ENCODE assay signal across 8 cellular contexts in the genomic region with DNA sequence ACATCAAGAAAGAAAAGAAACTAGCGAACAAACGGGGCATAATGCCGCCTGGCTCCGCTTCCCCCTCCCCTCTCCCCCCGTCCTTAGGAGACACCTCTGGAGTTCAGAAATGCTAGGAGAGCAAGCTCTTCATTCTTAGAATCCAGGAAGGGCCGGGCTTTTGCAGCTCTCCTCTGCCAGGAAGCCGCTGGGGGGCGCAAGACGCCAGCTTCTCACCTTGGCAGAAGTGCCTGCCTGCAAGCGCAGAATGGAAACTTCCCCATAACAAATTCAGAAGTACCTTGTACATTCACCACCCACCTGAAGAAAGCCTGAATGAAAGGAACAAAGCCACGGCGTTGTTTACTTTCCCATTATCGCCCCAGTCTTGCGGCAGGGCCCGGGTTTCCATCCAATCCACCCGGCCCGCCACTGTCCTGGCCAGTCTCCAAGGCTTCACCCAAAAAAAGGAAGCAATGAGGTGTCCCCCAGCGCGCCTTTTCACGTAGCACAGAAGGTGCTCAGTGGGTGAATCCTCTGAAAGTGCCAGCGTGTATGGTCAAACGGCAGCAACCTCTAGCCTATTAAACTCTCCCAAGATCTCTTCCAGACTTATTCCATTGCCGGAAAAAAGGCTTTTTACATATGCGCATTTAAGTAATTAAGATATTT. TPM values are rescaled to one million over a fixed set of nuclear protein-coding genes. Genes with fewer than 3 reads are reported as not detected.
DNase-seq lines count a peak whose midpoint lies in the region; ATAC-seq and TF ChIP-seq lines count a peak whose summit lies in the region.

No MANE protein-coding gene starts in this region.

- peak overlapping the region; percentile 84 to 97 for H3K27ac ChIP-seq in coronary artery

- peaks cover 17% of the 10 kb centered on the region for H3K27me3 Mint-ChIP-seq in activated CD4-positive, alpha-beta T cell treated with anti-CD3 and anti-CD28 coated beads, Interleukin-2, amount 10 ng/mL, durations not matched to agents 24 days and 14 days

- no peaks in the 10 kb centered on the region for H3K9me3 Mint-ChIP-seq in activated CD4-positive, alpha-beta T cell treated with anti-CD3 and anti-CD28 coated beads, Interleukin-2, amount 10 ng/mL, durations not matched to agents 24 days and 14 days

- H3K4me3 ChIP-seq in coronary artery: peak overlapping the region; percentile 95

- peaks cover 32% of the 10 kb centered on the region for H3K4me1 Mint-ChIP-seq in activated CD4-positive, alpha-beta T cell treated with anti-CD3 and anti-CD28 coated beads, Interleukin-2, amount 10 ng/mL, durations not matched to agents 24 days and 14 days

- H3K27ac Mint-ChIP-seq in activated CD4-positive, alpha-beta T cell treated with anti-CD3 and anti-CD28 coated beads, Interleukin-2, amount 10 ng/mL, durations not matched to agents 24 days and 14 days: peak overlapping the region; percentile 89

- H3K36me3 Mint-ChIP-seq in activated CD4-positive, alpha-beta T cell treated with anti-CD3 and anti-CD28 coated beads, Interleukin-2, amount 10 ng/mL, durations not matched to agents 24 days and 14 days (ENCODE audit: low read depth): peaks cover 18% of the 10 kb centered on the region

- H3K4me3 Mint-ChIP-seq in activated CD4-positive, alpha-beta T cell treated with anti-CD3 and anti-CD28 coated beads, Interleukin-2, amount 10 ng/mL, durations not matched to agents 24 days and 14 days: peak overlapping the region; percentile 92

- intact Hi-C loops in activated CD4-positive, alpha-beta T cell treated with anti-CD3 and anti-CD28 coated beads, Interleukin-2, amount 10 ng/mL, durations not matched to agents 24 days and 14 days (cut with micrococcal nuclease): loop anchor here (1.0 kb wide), 6 partner anchors 136 to 499 kb away; no protein-coding TSS in a partner anchor

- in situ Hi-C loops in Caki2 (cut with HindIII; ENCODE audit: low pct_unique_long_range_greater_than_20kb, low sequenced_read_pairs): no loop called here

- TF ChIP-seq CTCF in coronary artery (IDR thresholded peaks at IDR 0.05): peak; percentile 87

- peak; percentile 72 for DNase-seq in Caki2 (ENCODE audit: low read depth)
- peak; percentile 96 for DNase-seq in NCI-H510A treated with DMSO at 0.1 percent for 48 hours (lab: John Stamatoyannopoulos, UW)
- DNase-seq in activated CD4-positive, alpha-beta T cell treated with anti-CD3 and anti-CD28 coated beads, Interleukin-2, amount 10 ng/mL, durations not matched to agents 24 days and 14 days: peak; percentile 97
- peak; percentile 89 for DNase-seq in coronary artery (ENCODE audit: low spot score)
- DNase-seq in left kidney (ENCODE audit: low read depth, low spot score): peak; percentile 95
- DNase-seq in stimulated activated CD4-positive, alpha-beta T cell treated with anti-CD3 and anti-CD28 coated beads, Interleukin-15, amount 100 ng/mL, for 48 hours (ENCODE audit: low read depth in 2 of 2): peak; percentile 82 to 85

- ATAC-seq in HG03103 (IDR thresholded peaks at IDR 0.05; ENCODE audit: low read depth, unreplicated experiment) (peak; percentile 37), HG02938 (IDR thresholded peaks at IDR 0.05; ENCODE audit: unreplicated experiment) (no peak)

RNA-seq across cellular contexts. Expression of gene GADD45G, which starts 1.7 kb away (rescaled TPM):
- 4.6 and 4.8 TPM in 2 replicates for total RNA-seq in Caki2 (2014; rRNA removed; shearing (Covaris generic); ENCODE audit: low replicate concordance)
- total RNA-seq in activated CD4-positive, alpha-beta T cell treated with anti-CD3 and anti-CD28 coated beads, Interleukin-2, amount 10 ng/mL, durations not matched to agents 24 days and 14 days: 19.8 and 20.0 TPM in 2 replicates
